11 cellular contexts compared by ENCODE assay signal in genomic region chr18:24027156-24027555, GRCh38. TPM values are rescaled to one million over a fixed set of nuclear protein-coding genes. Genes with fewer than 3 reads are reported as not detected.
DNase-seq lines count a peak whose midpoint lies in the region; ATAC-seq, FAIRE-seq and TF ChIP-seq lines count a peak whose summit lies in the region.
"Had no signal": no experiment of that assay in that cellular context is flagged by ENCODE, and none has a peak within 500 bp of the region (broad histone marks: within the 10 kb centered on the region; RNA-seq: fewer than 3 reads in every experiment).

No MANE protein-coding gene starts in this region.

- no peak overlapping the region for H3K9ac ChIP-seq in skeletal muscle satellite cell (ENCODE audit: low read depth, low read length)

- FAIRE-seq in RCC 7860 (lab: Jason Lieb, UNC), result no peak

- H3K36me3 ChIP-seq in skeletal muscle satellite cell (ENCODE audit: insufficient read depth, low read length), result peaks cover 4% of the 10 kb centered on the region
- H3K36me3 ChIP-seq: neutrophil had no signal

- no peaks in the 10 kb centered on the region for H3K27me3 ChIP-seq in skeletal muscle satellite cell (ENCODE audit: control insufficient read depth, insufficient read depth, low read length)
- H3K27me3 ChIP-seq: neutrophil had no signal

- no peaks in the 10 kb centered on the region for H3K9me3 ChIP-seq in skeletal muscle satellite cell (replicated peaks; ENCODE audit: low read length)
- H3K9me3 ChIP-seq: neutrophil had no signal

- no peak for TF ChIP-seq CTCF in fibroblast of mammary gland (conservative IDR thresholded peaks at IDR 0.05; ENCODE audit: control insufficient read depth, insufficient read depth, low read depth, low read length)

- H3K4me1 ChIP-seq in skeletal muscle satellite cell (ENCODE audit: control insufficient read depth, insufficient read depth, low read length), result peaks cover 25% of the 10 kb centered on the region

- no peak for ATAC-seq in HG02759 (IDR thresholded peaks at IDR 0.05; ENCODE audit: unreplicated experiment)

- H3K4me3 ChIP-seq in fibroblast of mammary gland (ENCODE audit: control insufficient read depth, low read depth, low read length), result peak overlapping the region; percentile 15
- H3K4me3 ChIP-seq in skeletal muscle satellite cell (ENCODE audit: low read length), result no peak overlapping the region

- H3K4me2 ChIP-seq in skeletal muscle satellite cell (ENCODE audit: low read length), result peak overlapping the region; percentile 43

- DNase-seq in EL (peak; percentile 81), RPMI7951 (ENCODE audit: low read depth) (peak; percentile 84), fibroblast of mammary gland (ENCODE audit: low read depth) (peak; percentile 96), DMS79 treated with DMSO at 0.1 percent for 48 hours (lab: John Stamatoyannopoulos, UW) (no peak), RCC 7860 (ENCODE audit: low spot score) (no peak), OCI-M1 (lab: John Stamatoyannopoulos, UW) (no peak)
- DNase-seq: activated gamma-delta T cell, glutamatergic neuron had no signal

RNA-seq across cellular contexts. Expression of gene TTC39C, which starts 12.6 kb away (rescaled TPM):
- 18.1 and 19.0 TPM in 2 replicates for total RNA-seq in RPMI7951 (2014; rRNA removed; shearing (Covaris generic))
- 14.0 and 15.2 TPM in 2 replicates for total RNA-seq in skeletal muscle satellite cell (2012; rRNA removed)

Comparison
In these comparisons a context has a peak if more than half of its experiments do, and no peak if none do; other contexts are left out.
1. DNase-seq: peak in EL (single experiment), RPMI7951 (single experiment) and fibroblast of mammary gland (single experiment); none in DMS79 treated with DMSO at 0.1 percent for 48 hours (single experiment), RCC 7860 (single experiment) and OCI-M1 (single experiment).